Comparison of ENCODE assay signal across 1 cellular context in genomic region chr2:217937446-217937845, GRCh38.
A peak's percentile ranks its signal among the peaks of the same experiment; 100 is the strongest.
TF ChIP-seq lines count a peak whose summit lies in the region.

No MANE protein-coding gene starts in this region.

TF ChIP-seq in endothelial cell of umbilical vein, 7 proteins besides CTCF, POLR2A, EP300 and RAD21:
- TF ChIP-seq MAX (IDR thresholded peaks at IDR 0.05; ENCODE audit: insufficient read depth, insufficient read length) (no peak), GATA2 (IDR thresholded peaks at IDR 0.05; ENCODE audit: insufficient read depth, insufficient read length, low read depth, low read length) (peak; percentile 69), POLR2AphosphoS5 (IDR thresholded peaks at IDR 0.05; ENCODE audit: insufficient read depth, low read depth, low read length) (peak; percentile 56)
